21 cellular contexts compared by ENCODE assay signal in the genomic region with DNA sequence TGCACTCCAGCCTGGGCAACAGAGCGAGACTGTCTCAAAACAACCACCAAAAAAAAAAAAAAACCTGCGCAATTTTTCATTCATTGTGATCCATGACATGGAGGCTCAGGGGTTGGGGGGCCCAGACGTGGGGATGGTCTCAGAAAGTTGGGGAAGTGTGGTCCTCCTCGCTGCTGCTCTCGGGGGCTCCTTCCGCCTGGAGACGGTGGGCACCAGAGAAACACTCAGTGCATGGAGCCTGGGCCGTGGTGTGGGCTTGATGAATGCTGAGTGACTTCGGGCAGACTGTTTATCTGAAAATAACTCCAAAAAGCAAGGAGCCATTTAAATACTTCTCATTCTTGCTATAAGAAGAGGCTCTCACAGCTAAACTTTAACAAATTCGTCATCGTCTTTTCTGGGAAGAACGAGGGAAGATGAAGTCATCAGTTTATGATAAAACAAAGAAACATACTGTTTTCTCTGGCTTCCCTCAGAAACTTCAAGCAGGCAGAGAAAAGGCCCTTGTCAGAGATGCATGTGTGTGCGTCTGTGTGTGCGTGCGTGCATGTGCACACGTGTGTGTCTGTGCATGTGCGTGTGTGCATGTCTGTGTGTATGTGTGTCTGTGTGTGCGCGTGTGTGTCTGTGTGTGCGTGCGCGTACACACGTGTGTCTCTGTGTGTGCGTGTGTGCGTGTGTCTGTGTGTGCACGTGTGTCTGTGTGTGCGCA. TPM values are rescaled to one million over a fixed set of nuclear protein-coding genes. Genes with fewer than 3 reads are reported as not detected.
DNase-seq lines count a peak whose midpoint lies in the region; ATAC-seq, FAIRE-seq and TF ChIP-seq lines count a peak whose summit lies in the region.
"Had no signal": no experiment of that assay in that cellular context is flagged by ENCODE, and none has a peak within 500 bp of the region (broad histone marks: within the 10 kb centered on the region; RNA-seq: fewer than 3 reads in every experiment).

No MANE protein-coding gene starts in this region.

- no peak for TF ChIP-seq RAD21 in A549 (conservative IDR thresholded peaks at IDR 0.05 in 1 of 2, IDR thresholded peaks at IDR 0.05 in 1 of 2)

- peak overlapping the region; percentile 39; the same call in 1 of the 3 replicates for H3K4me2 ChIP-seq in A549

- no peak for FAIRE-seq in A549 (lab: Jason Lieb, UNC)
- FAIRE-seq: colon, keratinocyte had no signal

- intact Hi-C loops in naive thymus-derived CD4-positive, alpha-beta T cell (cut with micrococcal nuclease) = no loop called here

- no peak for ATAC-seq in A549
- no peak for ATAC-seq in naive thymus-derived CD4-positive, alpha-beta T cell
- ATAC-seq in GM18511 (IDR thresholded peaks at IDR 0.05; ENCODE audit: unreplicated experiment) = no peak
- ATAC-seq: foreskin keratinocyte had no signal

- H3K9me3 Mint-ChIP-seq in neural crest cell = no peaks in the 10 kb centered on the region
- peaks cover 0 to 1% (median 0%) of the 10 kb centered on the region in 11 donors for H3K9me3 Mint-ChIP-seq in naive thymus-derived CD4-positive, alpha-beta T cell
- H3K9me3 Mint-ChIP-seq: naive B cell had no signal

- H3K27ac ChIP-seq in A549 = no peak overlapping the region
- H3K27ac ChIP-seq in naive thymus-derived CD4-positive, alpha-beta T cell (ENCODE audit: low read depth, low read length) = no peak overlapping the region
- H3K27ac ChIP-seq: foreskin keratinocyte, thoracic aorta had no signal

- H3K27me3 Mint-ChIP-seq in neural crest cell (ENCODE audit: low read depth) = no peaks in the 10 kb centered on the region
- H3K27me3 Mint-ChIP-seq in naive thymus-derived CD4-positive, alpha-beta T cell = peaks cover 0 to 21% (median 1%) of the 10 kb centered on the region in 5 donors

- H3K9me3 ChIP-seq in A549 = no peaks in the 10 kb centered on the region
- no peaks in the 10 kb centered on the region for H3K9me3 ChIP-seq in naive thymus-derived CD4-positive, alpha-beta T cell (ENCODE audit: control insufficient read depth in 2 of 3, low read length in 3 of 3)
- H3K9me3 ChIP-seq: thoracic aorta had no signal

- H3K4me1 ChIP-seq in A549 = peaks cover 3% of the 10 kb centered on the region; the same call in 1 of the 3 replicates
- H3K4me1 ChIP-seq in naive thymus-derived CD4-positive, alpha-beta T cell (ENCODE audit: control insufficient read depth in 2 of 2, insufficient read depth in 2 of 2, low read length in 2 of 2) = no peaks in the 10 kb centered on the region
- H3K4me1 ChIP-seq: foreskin keratinocyte had no signal

- TF ChIP-seq EP300 in A549 (IDR thresholded peaks at IDR 0.05) = no peak

- no peaks in the 10 kb centered on the region for H3K27me3 ChIP-seq in naive thymus-derived CD4-positive, alpha-beta T cell (ENCODE audit: control insufficient read depth in 2 of 2, insufficient read depth in 2 of 2, low read length in 2 of 2)
- H3K27me3 ChIP-seq: foreskin keratinocyte had no signal

- no peak for TF ChIP-seq POLR2A in A549 (IDR thresholded peaks at IDR 0.05; ENCODE audit: low read length)

- H3K27ac Mint-ChIP-seq in neural crest cell (ENCODE audit: unreplicated experiment) = peak overlapping the region; percentile 99
- no peak overlapping the region for H3K27ac Mint-ChIP-seq in naive thymus-derived CD4-positive, alpha-beta T cell

- 70% methylated on average over 25 of the region's 27 CpGs for WGBS in A549 (ENCODE audit: missing lambda C conversion rate)

- DNase-seq in A549 (ENCODE audit: low read depth in 1 of 2, low spot score in 1 of 2) (peak in 1 of 2 experiments; percentile 19), SK-MEL-5 (ENCODE audit: low read depth, low spot score) (peak; percentile 85), fibroblast of peridontal ligament (ENCODE audit: extremely low read depth) (peak; percentile 32), neural crest cell (ENCODE audit: low read depth, low spot score) (no peak), NCI-H510A (lab: John Stamatoyannopoulos, UW) (no peak)
- no peak for DNase-seq in activated T-cell treated with anti-CD3 and anti-CD28 coated beads, Interleukin-2, amount 50 U/mL, for 48 hours
- DNase-seq in naive thymus-derived CD4-positive, alpha-beta T cell = no peak
- DNase-seq: activated CD8-positive, alpha-beta memory T cell treated with anti-CD3 and anti-CD28 coated beads for 24 hours; activated naive CD4-positive, alpha-beta T cell treated with anti-CD3 and anti-CD28 coated beads, Interleukin-2, amount 50 U/mL, for 16 hours; COR-L47; foreskin keratinocyte; KBM-7; naive B cell; NCI-H1694 treated with DMSO at 0.1 percent for 48 hours; NCI-H82; Right ventricle myocardium superior had no signal

- POLR2A ChIA-PET in A549 (lab: Yijun Ruan, JAX) = no interaction called here
- POLR2A ChIA-PET in naive thymus-derived CD4-positive, alpha-beta T cell (lab: Charles Lee) = no interaction called here

- CTCF ChIA-PET in A549 (lab: Yijun Ruan, JAX) = no interaction called here
- CTCF ChIA-PET in naive thymus-derived CD4-positive, alpha-beta T cell (lab: Charles Lee) = no interaction called here

- no peaks in the 10 kb centered on the region for H3K36me3 Mint-ChIP-seq in neural crest cell (ENCODE audit: low read depth)
- H3K36me3 Mint-ChIP-seq in naive thymus-derived CD4-positive, alpha-beta T cell = no peaks in the 10 kb centered on the region
- H3K36me3 Mint-ChIP-seq: naive B cell had no signal

- in situ Hi-C loops in SK-MEL-5 (cut with HindIII; ENCODE audit: low pct_unique_long_range_greater_than_20kb, low sequenced_read_pairs) = no loop called here

- TF ChIP-seq CTCF in A549 (IDR thresholded peaks at IDR 0.05) (no peak), neural crest cell (conservative IDR thresholded peaks at IDR 0.05) (no peak)

- H3K4me1 Mint-ChIP-seq in neural crest cell = peaks cover 55% of the 10 kb centered on the region
- H3K4me1 Mint-ChIP-seq in naive thymus-derived CD4-positive, alpha-beta T cell = peaks cover 0 to under 1% (median 0%) of the 10 kb centered on the region in 7 donors
- H3K4me1 Mint-ChIP-seq: naive B cell had no signal

- no peaks in the 10 kb centered on the region for H3K36me3 ChIP-seq in naive thymus-derived CD4-positive, alpha-beta T cell (ENCODE audit: control insufficient read depth in 2 of 3, insufficient read depth in 3 of 3, low read length in 3 of 3)
- H3K36me3 ChIP-seq: thoracic aorta had no signal

- H3K4me3 Mint-ChIP-seq in neural crest cell = peak overlapping the region; percentile 70
- H3K4me3 Mint-ChIP-seq in naive thymus-derived CD4-positive, alpha-beta T cell = no peak overlapping the region
- H3K4me3 Mint-ChIP-seq: naive B cell had no signal

- no peak overlapping the region for H3K4me3 ChIP-seq in A549
- H3K4me3 ChIP-seq in naive thymus-derived CD4-positive, alpha-beta T cell (ENCODE audit: low read length) = no peak overlapping the region
- H3K4me3 ChIP-seq: thoracic aorta had no signal

TF ChIP-seq in A549, 52 proteins besides CTCF, POLR2A, EP300 and RAD21:
- TF ChIP-seq RARB (CRISPR knock-in tag; IDR thresholded peaks at IDR 0.05) = no peak
- TF ChIP-seq TP53 (CRISPR knock-in tag; IDR thresholded peaks at IDR 0.05) = no peak
- TF ChIP-seq, protein P1, sequence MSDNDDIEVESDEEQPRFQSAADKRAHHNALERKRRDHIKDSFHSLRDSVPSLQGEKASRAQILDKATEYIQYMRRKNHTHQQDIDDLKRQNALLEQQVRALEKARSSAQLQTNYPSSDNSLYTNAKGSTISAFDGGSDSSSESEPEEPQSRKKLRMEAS (IDR thresholded peaks at IDR 0.05) = no peak
- no peak for TF ChIP-seq NR3C1 (IDR thresholded peaks at IDR 0.05)
- TF ChIP-seq, protein P2, sequence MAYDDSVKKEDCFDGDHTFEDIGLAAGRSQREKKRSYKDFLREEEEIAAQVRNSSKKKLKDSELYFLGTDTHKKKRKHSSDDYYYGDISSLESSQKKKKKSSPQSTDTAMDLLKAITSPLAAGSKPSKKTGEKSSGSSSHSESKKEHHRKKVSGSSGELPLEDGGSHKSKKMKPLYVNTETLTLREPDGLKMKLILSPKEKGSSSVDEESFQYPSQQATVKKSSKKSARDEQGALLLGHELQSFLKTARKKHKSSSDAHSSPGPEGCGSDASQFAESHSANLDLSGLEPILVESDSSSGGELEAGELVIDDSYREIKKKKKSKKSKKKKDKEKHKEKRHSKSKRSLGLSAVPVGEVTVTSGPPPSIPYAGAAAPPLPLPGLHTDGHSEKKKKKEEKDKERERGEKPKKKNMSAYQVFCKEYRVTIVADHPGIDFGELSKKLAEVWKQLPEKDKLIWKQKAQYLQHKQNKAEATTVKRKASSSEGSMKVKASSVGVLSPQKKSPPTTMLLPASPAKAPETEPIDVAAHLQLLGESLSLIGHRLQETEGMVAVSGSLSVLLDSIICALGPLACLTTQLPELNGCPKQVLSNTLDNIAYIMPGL (CRISPR knock-in tag; IDR thresholded peaks at IDR 0.05; ENCODE audit: borderline replicate concordance) = no peak

RNA-seq across cellular contexts. Expression of gene RASGEF1C, which starts 35.0 kb away (rescaled TPM):
- 0.16 TPM in 1 of 2 replicates, not detected in the other for polyA plus RNA-seq in A549 (2011; rRNA removed)
- 0.03 and 0.05 TPM in 2 replicates for polyA plus RNA-seq in A549 (2012; cell fraction: cytosol; rRNA removed)
- polyA plus RNA-seq in A549 (2012; cell fraction: nucleus; rRNA removed) = 0.08 and 0.09 TPM in 2 replicates
- polyA plus RNA-seq in A549 (2017; fragmentation: RNase III; extraction: RNeasy Plus Mini Kit Qiagen cat#74134 plus additional on column Dnase treatment) = 0.12 to 0.24 TPM (median 0.12 TPM) in 3 replicates
- not detected in 2 replicates for polyA minus RNA-seq in A549 (2011; rRNA and poly(A)+ RNA removed)
- total RNA-seq in SK-MEL-5 (2014; rRNA removed; shearing (Covaris generic)) = 0.13 and 0.40 TPM in 2 replicates
- polyA plus RNA-seq in SK-MEL-5 (2015; cell fraction: cytosol; rRNA removed) = 0.33 and 0.45 TPM in 2 replicates
- polyA plus RNA-seq in SK-MEL-5 (2015; cell fraction: nucleus; rRNA removed) = not detected in 2 replicates
- 1.7 and 2.0 TPM in 2 replicates for total RNA-seq in neural crest cell
- not detected for total RNA-seq in naive thymus-derived CD4-positive, alpha-beta T cell
- polyA plus RNA-seq in naive thymus-derived CD4-positive, alpha-beta T cell = not detected
- total RNA-seq: A673, foreskin keratinocyte, thoracic aorta had no signal
- polyA plus RNA-seq: foreskin keratinocyte, keratinocyte had no signal

Comparison
In these comparisons a context has a peak if more than half of its experiments do, and no peak if none do; other contexts are left out.
1. DNase-seq: peak in SK-MEL-5 (single experiment) and fibroblast of peridontal ligament (single experiment); none in neural crest cell (single experiment), activated T-cell treated with anti-CD3 and anti-CD28 coated beads, Interleukin-2, amount 50 U/mL, for 48 hours (0 of 2), naive thymus-derived CD4-positive, alpha-beta T cell (0 of 9) and NCI-H510A (single experiment).